Comparison of ENCODE assay signal across 8 cellular contexts in genomic region chr13:39656325-39656677, GRCh38. TPM values are rescaled to one million over a fixed set of nuclear protein-coding genes. Genes with fewer than 3 reads are reported as not detected.
A peak's percentile ranks its signal among the peaks of the same experiment; 100 is the strongest.
DNase-seq lines count a peak whose midpoint lies in the region; ATAC-seq and TF ChIP-seq lines count a peak whose summit lies in the region.

No MANE protein-coding gene starts in this region.

- H3K27ac Mint-ChIP-seq in CD4-positive, alpha-beta memory T cell = peak overlapping the region; percentile 82 to 97 (median 94)

- intact Hi-C loops in CD4-positive, alpha-beta memory T cell (cut with micrococcal nuclease) = no loop called here
- intact Hi-C loops in esophagus muscularis mucosa (cut with DNase I) = no loop called here

- H3K4me1 Mint-ChIP-seq in CD4-positive, alpha-beta memory T cell = peaks cover 23 to 45% (median 35%) of the 10 kb centered on the region in 4 donors

- peaks cover 17% of the 10 kb centered on the region for H3K4me1 ChIP-seq in CD4-positive, alpha-beta memory T cell (ENCODE audit: insufficient read depth, low read length)
- peaks cover 9 to 16% (median 11%) of the 10 kb centered on the region in 4 donors for H3K4me1 ChIP-seq in esophagus muscularis mucosa
- no peaks in the 10 kb centered on the region for H3K4me1 ChIP-seq in parathyroid adenoma

- 17% methylated on average over 7 of the region's 7 CpGs for WGBS in esophagus muscularis mucosa

- H3K27me3 Mint-ChIP-seq in CD4-positive, alpha-beta memory T cell = no peaks in the 10 kb centered on the region

- H3K9me3 Mint-ChIP-seq in CD4-positive, alpha-beta memory T cell = peaks cover 0 to 6% (median 0%) of the 10 kb centered on the region in 8 donors

- peak overlapping the region; percentile 95 for H2AFZ ChIP-seq in parathyroid adenoma

- no peaks in the 10 kb centered on the region for H3K27me3 ChIP-seq in CD4-positive, alpha-beta memory T cell (ENCODE audit: insufficient read depth, low read length)
- no peaks in the 10 kb centered on the region for H3K27me3 ChIP-seq in esophagus muscularis mucosa
- H3K27me3 ChIP-seq in parathyroid adenoma (ENCODE audit: control insufficient read depth, insufficient read depth, low read length) = no peaks in the 10 kb centered on the region

- H3K9ac ChIP-seq in parathyroid adenoma = no peak overlapping the region

- H3K36me3 Mint-ChIP-seq in CD4-positive, alpha-beta memory T cell = peaks cover 3 to 22% of the 10 kb centered on the region in 2 donors

- H3K4me2 ChIP-seq in parathyroid adenoma (ENCODE audit: low read length) = peak overlapping the region; percentile 74

- POLR2A ChIA-PET in CD4-positive, alpha-beta memory T cell (lab: Charles Lee; ENCODE audit: partially characterized antibody) = interaction anchor here (0.6 kb wide), 1 partner anchor 15 kb away, joined by 3 read pairs; no protein-coding TSS in a partner anchor

- no peak for TF ChIP-seq POLR2A in esophagus muscularis mucosa (IDR thresholded peaks at IDR 0.05; ENCODE audit: low read depth)

- TF ChIP-seq EP300 in esophagus muscularis mucosa (IDR thresholded peaks at IDR 0.05) = no peak

- DNase-seq in CD4-positive, alpha-beta memory T cell = no peak
- peak; percentile 29 for DNase-seq in RKO (ENCODE audit: low spot score)
- DNase-seq in esophagus muscularis mucosa (ENCODE audit: extremely low spot score) = no peak
- DNase-seq in HPDE6-E6E7 (ENCODE audit: extremely low spot score) = no peak

- TF ChIP-seq CTCF in esophagus muscularis mucosa (IDR thresholded peaks at IDR 0.05) (no peak), parathyroid adenoma (IDR thresholded peaks at IDR 0.05) (no peak)

- no peaks in the 10 kb centered on the region for H3K79me2 ChIP-seq in parathyroid adenoma

- no peaks in the 10 kb centered on the region for H3K9me3 ChIP-seq in CD4-positive, alpha-beta memory T cell (ENCODE audit: control insufficient read depth in 1 of 2, low read length in 2 of 2)
- H3K9me3 ChIP-seq in esophagus muscularis mucosa (no peaks in the 10 kb centered on the region), parathyroid adenoma (ENCODE audit: control insufficient read depth, low read length) (no peaks in the 10 kb centered on the region)

- peak overlapping the region; percentile 92 to 99 (median 98) for H3K4me3 Mint-ChIP-seq in CD4-positive, alpha-beta memory T cell

- peak overlapping the region; percentile 77 to 94 for H3K4me3 ChIP-seq in CD4-positive, alpha-beta memory T cell (ENCODE audit: low read length in 2 of 2)
- H3K4me3 ChIP-seq in esophagus muscularis mucosa = peak overlapping the region; percentile 71 to 97 (median 84)
- peak overlapping the region; percentile 84 for H3K4me3 ChIP-seq in parathyroid adenoma (ENCODE audit: low read depth, low read length)

- no peaks in the 10 kb centered on the region for H3K36me3 ChIP-seq in CD4-positive, alpha-beta memory T cell (ENCODE audit: insufficient read depth, low read length)
- H3K36me3 ChIP-seq in esophagus muscularis mucosa = peaks cover 0 to 15% (median 7%) of the 10 kb centered on the region in 4 donors
- H3K36me3 ChIP-seq in parathyroid adenoma (ENCODE audit: control insufficient read depth, insufficient read depth, low read length) = no peaks in the 10 kb centered on the region

- peak overlapping the region; percentile 67 for H3K27ac ChIP-seq in CD4-positive, alpha-beta memory T cell (ENCODE audit: low read depth, low read length)
- peak overlapping the region; percentile 61 to 81 (median 74) for H3K27ac ChIP-seq in esophagus muscularis mucosa (replicated peaks in 1 of 4)
- peak overlapping the region; percentile 74 for H3K27ac ChIP-seq in parathyroid adenoma

- CTCF ChIA-PET in CD4-positive, alpha-beta memory T cell (lab: Charles Lee; ENCODE audit: partially characterized antibody) = interaction anchor here (1.0 kb wide), 1 partner anchor 21 kb away, joined by 3 read pairs; no protein-coding TSS in a partner anchor

- ATAC-seq in GM21529 (IDR thresholded peaks at IDR 0.05; ENCODE audit: unreplicated experiment) = peak; percentile 4
- ATAC-seq in HG03045 (IDR thresholded peaks at IDR 0.05; ENCODE audit: unreplicated experiment) = no peak
- no peak for ATAC-seq in HG02763 (IDR thresholded peaks at IDR 0.05; ENCODE audit: unreplicated experiment)

RNA-seq across cellular contexts. Expression of gene COG6, which starts 0.8 kb away (rescaled TPM):
- 10 to 100 TPM; 37.2 to 44.5 TPM for total RNA-seq in CD4-positive, alpha-beta memory T cell
- polyA plus RNA-seq in CD4-positive, alpha-beta memory T cell = 10 to 100 TPM; 12.2 to 18.1 TPM
- total RNA-seq in esophagus muscularis mucosa = 10 to 100 TPM; 13.0 to 19.9 (median 14.3) TPM

RNA-seq across cellular contexts. Expression of gene LHFPL6, which starts 53.3 kb away (rescaled TPM):
- total RNA-seq in CD4-positive, alpha-beta memory T cell = not detected
- polyA plus RNA-seq in CD4-positive, alpha-beta memory T cell = under 1 TPM in 1 of 2 donors, not detected in 1; 0.16 TPM
- 10 to 100 TPM; 55.6 to 75.9 (median 72.0) TPM for total RNA-seq in esophagus muscularis mucosa

Comparison
In these comparisons a context has a peak if more than half of its experiments do, and no peak if none do; other contexts are left out.
1. RNA of gene LHFPL6, which starts 53.3 kb away (total RNA-seq): 55.6 to 75.9 TPM in esophagus muscularis mucosa; not detected in CD4-positive, alpha-beta memory T cell; every median in the first group is over 10 times any median in the second.
2. Peak in every context shown above with its lines, with median percentiles within 50 percentile points of each other: H3K27ac ChIP-seq and H3K4me3 ChIP-seq.